1 cellular context compared by ENCODE assay signal in the genomic region with DNA sequence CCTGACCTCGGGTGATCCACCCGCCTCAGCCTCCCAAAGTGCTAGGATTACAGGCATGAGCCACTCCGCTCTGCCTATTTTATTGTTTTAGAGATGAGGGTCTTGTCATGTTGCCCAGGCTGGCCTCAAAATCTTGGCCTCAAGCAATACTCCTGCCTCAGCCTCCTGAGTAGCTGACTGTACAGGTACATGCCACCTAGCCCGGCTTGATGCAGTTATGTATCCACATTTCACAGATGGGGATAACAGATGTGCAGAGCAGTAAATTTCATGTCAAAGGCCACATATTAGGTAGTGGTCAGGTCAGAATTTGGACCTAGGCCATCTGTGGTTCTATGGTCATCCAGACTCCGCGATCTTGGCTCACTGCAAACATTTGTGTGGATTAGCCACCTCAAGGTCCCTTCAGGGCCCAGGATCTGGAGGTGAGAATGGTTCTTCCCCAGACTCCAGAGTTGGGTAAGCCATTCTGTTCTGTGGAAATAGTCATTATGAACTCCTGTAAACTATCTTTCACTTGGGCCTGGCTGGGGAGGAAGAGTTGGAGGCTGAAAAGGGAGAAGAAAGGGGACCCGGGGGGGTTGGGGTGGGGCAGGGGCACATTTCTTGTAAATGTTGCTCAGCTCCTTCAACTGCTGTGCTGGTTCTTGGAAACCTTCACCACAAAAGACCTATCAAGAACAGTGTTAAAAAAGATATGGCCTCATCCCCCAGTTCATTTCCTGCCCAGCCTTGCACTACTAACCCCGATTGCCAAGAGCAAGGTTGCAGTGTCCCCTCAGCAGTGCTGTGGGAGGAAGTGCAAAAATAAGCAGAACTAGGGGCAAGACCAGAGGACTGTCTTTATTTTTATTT.
A peak's percentile ranks its signal among the peaks of the same experiment; 100 is the strongest.
TF ChIP-seq lines count a peak whose summit lies in the region.

No MANE protein-coding gene starts in this region.

TF ChIP-seq in K562, 482 proteins besides CTCF, POLR2A, EP300 and RAD21 (continued from another document and continues in another):
- TF ChIP-seq, protein P1, sequence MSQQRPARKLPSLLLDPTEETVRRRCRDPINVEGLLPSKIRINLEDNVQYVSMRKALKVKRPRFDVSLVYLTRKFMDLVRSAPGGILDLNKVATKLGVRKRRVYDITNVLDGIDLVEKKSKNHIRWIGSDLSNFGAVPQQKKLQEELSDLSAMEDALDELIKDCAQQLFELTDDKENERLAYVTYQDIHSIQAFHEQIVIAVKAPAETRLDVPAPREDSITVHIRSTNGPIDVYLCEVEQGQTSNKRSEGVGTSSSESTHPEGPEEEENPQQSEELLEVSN (IDR thresholded peaks at IDR 0.05; ENCODE audit: borderline replicate concordance in 1 of 2, extremely low read depth in 1 of 2, insufficient read depth in 1 of 2, insufficient read length in 1 of 2, low read depth in 1 of 2, low read length in 1 of 2, poor library complexity in 1 of 2, severe bottlenecking in 1 of 2), result peak; percentile 13 to 16
- TF ChIP-seq KLF6 (CRISPR knock-in tag; IDR thresholded peaks at IDR 0.05; ENCODE audit: borderline replicate concordance) (peak; percentile 57; the same call in 1 of the 2 replicates), ZNF445 (CRISPR knock-in tag; IDR thresholded peaks at IDR 0.05; ENCODE audit: low read depth) (no peak), CBX5 (IDR thresholded peaks at IDR 0.05; ENCODE audit: borderline replicate concordance, low read depth) (no peak), KAT2B (IDR thresholded peaks at IDR 0.05; ENCODE audit: low read depth, low read length) (no peak), TAF1 (IDR thresholded peaks at IDR 0.05; ENCODE audit: control insufficient read depth, extremely low read depth, insufficient read depth, low read length, severe bottlenecking) (peak; percentile 83), TAF7 (tag; IDR thresholded peaks at IDR 0.05) (no peak), BRD9 (IDR thresholded peaks at IDR 0.05; ENCODE audit: low read depth, partially characterized antibody) (peak; percentile 92), HNRNPLL (IDR thresholded peaks at IDR 0.05; ENCODE audit: low read depth, low read length, poor library complexity, severe bottlenecking) (no peak), DIDO1 (tag; IDR thresholded peaks at IDR 0.05; ENCODE audit: low read depth) (no peak), FOXA1 (IDR thresholded peaks at IDR 0.05; ENCODE audit: borderline replicate concordance) (no peak), MCM7 (IDR thresholded peaks at IDR 0.05) (no peak), HDAC1 (IDR thresholded peaks at IDR 0.05) (peak in 1 of 2 experiments; percentile 65; a peak in 2 of 4 replicates), POLR3G (IDR thresholded peaks at IDR 0.05; ENCODE audit: extremely low read depth, insufficient read length, insufficient replicate concordance) (no peak), SMAD4 (CRISPR knock-in tag; conservative IDR thresholded peaks at IDR 0.05) (peak; percentile 95), HOXB6 (CRISPR knock-in tag; IDR thresholded peaks at IDR 0.05; ENCODE audit: borderline replicate concordance) (no peak), SREBF1 (IDR thresholded peaks at IDR 0.05; ENCODE audit: borderline replicate concordance, low read depth, low read length) (no peak), BMI1 (IDR thresholded peaks at IDR 0.05; ENCODE audit: low read length) (no peak), MED1 (CRISPR knock-in tag; IDR thresholded peaks at IDR 0.05; ENCODE audit: borderline replicate concordance) (no peak), ZNF583 (CRISPR knock-in tag; IDR thresholded peaks at IDR 0.05) (peak; percentile 93), CXXC5 (CRISPR knock-in tag; IDR thresholded peaks at IDR 0.05) (peak; percentile 81), SFPQ (IDR thresholded peaks at IDR 0.05; ENCODE audit: low read depth, low read length) (no peak), ZNF175 (CRISPR knock-in tag; IDR thresholded peaks at IDR 0.05; ENCODE audit: low read depth) (peak; percentile 95), TRIM24 (IDR thresholded peaks at IDR 0.05) (peak in 1 of 2 experiments; percentile 74; a peak in 2 of 4 replicates), FOSL1 (tag; conservative IDR thresholded peaks at IDR 0.05) (peak; percentile 85), SP1 (CRISPR knock-in tag; IDR thresholded peaks at IDR 0.05) (no peak), TAF15 (IDR thresholded peaks at IDR 0.05; ENCODE audit: low read depth, low read length) (no peak), FOXJ2 (tag; IDR thresholded peaks at IDR 0.05) (no peak), PML (IDR thresholded peaks at IDR 0.05; ENCODE audit: low read length) (peak; percentile 90), TRIM25 (IDR thresholded peaks at IDR 0.05; ENCODE audit: borderline replicate concordance) (no peak), NCOA1 (IDR thresholded peaks at IDR 0.05; ENCODE audit: low read depth) (peak; percentile 97), RBFOX2 (IDR thresholded peaks at IDR 0.05; ENCODE audit: low read depth, low read length) (peak; percentile 62), SRSF3 (IDR thresholded peaks at IDR 0.05; ENCODE audit: insufficient read depth, low read length) (no peak), LCOR (CRISPR knock-in tag; IDR thresholded peaks at IDR 0.05) (no peak), CBX3 (IDR thresholded peaks at IDR 0.05; ENCODE audit: borderline replicate concordance in 1 of 2, low read length in 2 of 2) (no peak; a peak in 1 of 3 replicates), ELF2 (CRISPR knock-in tag; IDR thresholded peaks at IDR 0.05) (peak; percentile 81), POLR2AphosphoS2 (IDR thresholded peaks at IDR 0.05; ENCODE audit: low read length) (0 out of 2 replicates have a peak, but pooled peaks have one; percentile 64), MEIS2 (IDR thresholded peaks at IDR 0.05; ENCODE audit: partially characterized antibody) (peak; percentile 88)
- TF ChIP-seq, protein P2, sequence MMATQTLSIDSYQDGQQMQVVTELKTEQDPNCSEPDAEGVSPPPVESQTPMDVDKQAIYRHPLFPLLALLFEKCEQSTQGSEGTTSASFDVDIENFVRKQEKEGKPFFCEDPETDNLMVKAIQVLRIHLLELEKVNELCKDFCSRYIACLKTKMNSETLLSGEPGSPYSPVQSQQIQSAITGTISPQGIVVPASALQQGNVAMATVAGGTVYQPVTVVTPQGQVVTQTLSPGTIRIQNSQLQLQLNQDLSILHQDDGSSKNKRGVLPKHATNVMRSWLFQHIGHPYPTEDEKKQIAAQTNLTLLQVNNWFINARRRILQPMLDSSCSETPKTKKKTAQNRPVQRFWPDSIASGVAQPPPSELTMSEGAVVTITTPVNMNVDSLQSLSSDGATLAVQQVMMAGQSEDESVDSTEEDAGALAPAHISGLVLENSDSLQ (IDR thresholded peaks at IDR 0.05), result no peak
- TF ChIP-seq, protein P3, sequence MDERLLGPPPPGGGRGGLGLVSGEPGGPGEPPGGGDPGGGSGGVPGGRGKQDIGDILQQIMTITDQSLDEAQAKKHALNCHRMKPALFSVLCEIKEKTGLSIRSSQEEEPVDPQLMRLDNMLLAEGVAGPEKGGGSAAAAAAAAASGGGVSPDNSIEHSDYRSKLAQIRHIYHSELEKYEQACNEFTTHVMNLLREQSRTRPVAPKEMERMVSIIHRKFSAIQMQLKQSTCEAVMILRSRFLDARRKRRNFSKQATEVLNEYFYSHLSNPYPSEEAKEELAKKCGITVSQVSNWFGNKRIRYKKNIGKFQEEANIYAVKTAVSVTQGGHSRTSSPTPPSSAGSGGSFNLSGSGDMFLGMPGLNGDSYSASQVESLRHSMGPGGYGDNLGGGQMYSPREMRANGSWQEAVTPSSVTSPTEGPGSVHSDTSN (CRISPR knock-in tag; IDR thresholded peaks at IDR 0.05; ENCODE audit: low read depth), result no peak
- TF ChIP-seq, protein P3 (tag; conservative IDR thresholded peaks at IDR 0.05; ENCODE audit: low read depth), result peak; percentile 18; the same call in 1 of the 2 replicates
- TF ChIP-seq, protein P4, sequence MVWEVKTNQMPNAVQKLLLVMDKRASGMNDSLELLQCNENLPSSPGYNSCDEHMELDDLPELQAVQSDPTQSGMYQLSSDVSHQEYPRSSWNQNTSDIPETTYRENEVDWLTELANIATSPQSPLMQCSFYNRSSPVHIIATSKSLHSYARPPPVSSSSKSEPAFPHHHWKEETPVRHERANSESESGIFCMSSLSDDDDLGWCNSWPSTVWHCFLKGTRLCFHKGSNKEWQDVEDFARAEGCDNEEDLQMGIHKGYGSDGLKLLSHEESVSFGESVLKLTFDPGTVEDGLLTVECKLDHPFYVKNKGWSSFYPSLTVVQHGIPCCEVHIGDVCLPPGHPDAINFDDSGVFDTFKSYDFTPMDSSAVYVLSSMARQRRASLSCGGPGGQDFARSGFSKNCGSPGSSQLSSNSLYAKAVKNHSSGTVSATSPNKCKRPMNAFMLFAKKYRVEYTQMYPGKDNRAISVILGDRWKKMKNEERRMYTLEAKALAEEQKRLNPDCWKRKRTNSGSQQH (CRISPR knock-in tag; IDR thresholded peaks at IDR 0.05), result peak; percentile 53; the same call in 1 of the 2 replicates
- TF ChIP-seq, protein P5, sequence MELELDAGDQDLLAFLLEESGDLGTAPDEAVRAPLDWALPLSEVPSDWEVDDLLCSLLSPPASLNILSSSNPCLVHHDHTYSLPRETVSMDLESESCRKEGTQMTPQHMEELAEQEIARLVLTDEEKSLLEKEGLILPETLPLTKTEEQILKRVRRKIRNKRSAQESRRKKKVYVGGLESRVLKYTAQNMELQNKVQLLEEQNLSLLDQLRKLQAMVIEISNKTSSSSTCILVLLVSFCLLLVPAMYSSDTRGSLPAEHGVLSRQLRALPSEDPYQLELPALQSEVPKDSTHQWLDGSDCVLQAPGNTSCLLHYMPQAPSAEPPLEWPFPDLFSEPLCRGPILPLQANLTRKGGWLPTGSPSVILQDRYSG (tag; conservative IDR thresholded peaks at IDR 0.05; ENCODE audit: low read depth), result peak; percentile 91
